ENCODE assay signal across 2 cellular contexts in genomic region chr7:112182749-112183148, GRCh38.
TF ChIP-seq lines count a peak whose summit lies in the region.

No MANE protein-coding gene starts in this region.

TF ChIP-seq in SK-N-SH, 30 proteins besides CTCF, POLR2A, EP300 and RAD21:
- TF ChIP-seq CHD2 (IDR thresholded peaks at IDR 0.05; ENCODE audit: low read length, partially characterized antibody): no peak
- no peak for TF ChIP-seq FOXJ3 (CRISPR knock-in tag; IDR thresholded peaks at IDR 0.05)
- no peak for TF ChIP-seq SIN3A (IDR thresholded peaks at IDR 0.05; ENCODE audit: borderline replicate concordance, low read depth, low read length)
- TF ChIP-seq NRF1 (IDR thresholded peaks at IDR 0.05; ENCODE audit: low read depth, low read length): no peak
- no peak for TF ChIP-seq USF2 (IDR thresholded peaks at IDR 0.05; ENCODE audit: borderline replicate concordance, low read depth, low read length)
- TF ChIP-seq FOSL2 (IDR thresholded peaks at IDR 0.05; ENCODE audit: borderline replicate concordance, low read depth): no peak
- no peak for TF ChIP-seq MXI1 (IDR thresholded peaks at IDR 0.05; ENCODE audit: low read depth, low read length)
- no peak for TF ChIP-seq ZBTB33 (IDR thresholded peaks at IDR 0.05; ENCODE audit: borderline replicate concordance, low read depth)

TF ChIP-seq in SK-N-SH treated with all-trans-retinoic acid at 6 μM for 48 hours, 23 proteins besides CTCF, POLR2A, EP300 and RAD21:
- TF ChIP-seq ISL1 (CRISPR knock-in tag; IDR thresholded peaks at IDR 0.05) (no peak), PATZ1 (CRISPR knock-in tag; IDR thresholded peaks at IDR 0.05; ENCODE audit: borderline replicate concordance) (no peak), TCF4 (CRISPR knock-in tag; IDR thresholded peaks at IDR 0.05; ENCODE audit: borderline replicate concordance) (no peak), CSDC2 (CRISPR knock-in tag; IDR thresholded peaks at IDR 0.05) (no peak), GLIS3 (CRISPR knock-in tag; IDR thresholded peaks at IDR 0.05) (no peak), ZC3H10 (CRISPR knock-in tag; IDR thresholded peaks at IDR 0.05) (no peak), PPARA (CRISPR knock-in tag; IDR thresholded peaks at IDR 0.05; ENCODE audit: borderline replicate concordance) (no peak), ZNF565 (CRISPR knock-in tag; conservative IDR thresholded peaks at IDR 0.05; ENCODE audit: low read depth) (no peak), ESRRG (CRISPR knock-in tag; IDR thresholded peaks at IDR 0.05) (no peak), BACH2 (CRISPR knock-in tag; IDR thresholded peaks at IDR 0.05; ENCODE audit: borderline replicate concordance) (no peak), ZNF8 (CRISPR knock-in tag; IDR thresholded peaks at IDR 0.05) (no peak), ZNF70 (CRISPR knock-in tag; IDR thresholded peaks at IDR 0.05) (no peak), ZFP3 (CRISPR knock-in tag; IDR thresholded peaks at IDR 0.05) (no peak), CREB5 (CRISPR knock-in tag; IDR thresholded peaks at IDR 0.05; ENCODE audit: low read depth) (no peak), OSR1 (CRISPR knock-in tag; IDR thresholded peaks at IDR 0.05) (no peak), SNAI2 (CRISPR knock-in tag; IDR thresholded peaks at IDR 0.05) (no peak)
